24 cellular contexts compared by ENCODE assay signal in the genomic region with DNA sequence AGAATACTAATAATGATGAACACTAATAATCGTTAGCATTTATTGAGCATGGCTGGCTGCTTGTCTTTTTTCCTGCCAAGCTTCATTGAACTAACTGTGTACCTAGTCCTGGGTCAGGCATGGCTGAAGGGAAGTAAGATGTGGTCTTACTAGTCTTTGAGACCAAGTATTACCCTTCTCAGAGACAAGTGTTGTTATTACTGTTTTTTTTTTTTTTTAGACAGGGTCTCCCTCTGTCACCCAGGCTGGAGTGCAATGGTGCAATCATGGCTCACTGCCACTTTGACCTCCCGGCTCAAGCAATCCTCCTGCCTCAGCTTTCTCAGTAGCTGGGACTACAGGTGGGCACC. TPM values are rescaled to one million over a fixed set of nuclear protein-coding genes. Genes with fewer than 3 reads are reported as not detected.
DNase-seq lines count a peak whose midpoint lies in the region; ATAC-seq and TF ChIP-seq lines count a peak whose summit lies in the region.
"Had no signal": no experiment of that assay in that cellular context is flagged by ENCODE, and none has a peak within 500 bp of the region (broad histone marks: within the 10 kb centered on the region; RNA-seq: fewer than 3 reads in every experiment).

No MANE protein-coding gene starts in this region.

- H3K27me3 ChIP-seq in BLaER1 (peaks cover 36% of the 10 kb centered on the region), PC-3 (ENCODE audit: low read length) (no peaks in the 10 kb centered on the region), esophagus squamous epithelium (peaks cover 0 to 41% (median 0%) of the 10 kb centered on the region in 4 donors)
- H3K27me3 ChIP-seq: vagina had no signal

- ATAC-seq in PC-3, result no peak
- no peak for ATAC-seq in stimulated activated memory B cell treated with anti-CD40 and anti-IgM and Interleukin-4, amounts not matched to agents 10 μg/mL and 1 μg/mL and 100 μg/mL, for 72 hours
- ATAC-seq in stimulated activated naive CD8-positive, alpha-beta T cell treated with anti-CD3 and anti-CD28 coated beads, Interleukin-15, Interleukin-2, amounts not matched to agents 100 U/mL and 50 U/mL, for 24 hours, result no peak
- ATAC-seq: activated CD8-positive, alpha-beta memory T cell treated with anti-CD3 and anti-CD28 coated beads, Interleukin-2, amount 10 ng/mL, durations not matched to agents 7 days and 5 days; natural killer cell treated with Interleukin-12 subunit alpha and Interleukin-12 subunit beta and Interleukin-15 and Interleukin-18, amount 100 ng/mL, for 72 hours had no signal

- no peak for DNase-seq in PC-3
- DNase-seq in esophagus squamous epithelium (lab: John Stamatoyannopoulos, UW), result no peak
- DNase-seq in NCI-H1930 (lab: John Stamatoyannopoulos, UW), result no peak
- DNase-seq in stimulated activated naive CD4-positive, alpha-beta T cell (lab: John Stamatoyannopoulos, UW), result no peak
- no peak for DNase-seq in stimulated activated naive CD8-positive, alpha-beta T cell treated with anti-CD3 and anti-CD28 coated beads, Interleukin-15, Interleukin-2, amounts not matched to agents 100 U/mL and 50 U/mL, for 24 hours
- no peak for DNase-seq in NCI-H1092 (lab: John Stamatoyannopoulos, UW)
- DNase-seq: activated CD4-positive, alpha-beta T cell treated with anti-CD3 and anti-CD28 coated beads, Interleukin-2, amount 10 ng/mL, durations not matched to agents 7 days and 5 days; activated CD8-positive, alpha-beta memory T cell treated with anti-CD3 and anti-CD28 coated beads, Interleukin-2, amount 10 ng/mL, durations not matched to agents 7 days and 5 days; activated naive CD4-positive, alpha-beta T cell; activated T-cell treated with anti-CD3 and anti-CD28 coated beads, Interleukin-2, amount 50 U/mL, for 48 hours; effector CD4-positive, alpha-beta T cell; GDM1; H7; NCI-H146; retina; spleen had no signal

- H3K9me3 ChIP-seq in BLaER1, result peaks cover 10% of the 10 kb centered on the region; the same call in 1 of the 2 replicates
- no peaks in the 10 kb centered on the region for H3K9me3 ChIP-seq in PC-3 (ENCODE audit: low read length)
- no peaks in the 10 kb centered on the region for H3K9me3 ChIP-seq in esophagus squamous epithelium
- H3K9me3 ChIP-seq: adrenal gland, spleen, vagina had no signal

- H3K27ac Mint-ChIP-seq in stimulated activated memory B cell treated with anti-CD40 and anti-IgM and Interleukin-4, amounts not matched to agents 10 μg/mL and 1 μg/mL and 100 μg/mL, for 72 hours, result peak overlapping the region; percentile 59
- H3K27ac Mint-ChIP-seq: activated CD4-positive, alpha-beta T cell treated with anti-CD3 and anti-CD28 coated beads, Interleukin-2, amount 10 ng/mL, durations not matched to agents 7 days and 5 days; activated CD8-positive, alpha-beta memory T cell treated with anti-CD3 and anti-CD28 coated beads, Interleukin-2, amount 10 ng/mL, durations not matched to agents 7 days and 5 days; brain; natural killer cell treated with Interleukin-12 subunit alpha and Interleukin-12 subunit beta and Interleukin-15 and Interleukin-18, amount 100 ng/mL, for 72 hours had no signal

- H3K4me3 Mint-ChIP-seq in stimulated activated memory B cell treated with anti-CD40 and anti-IgM and Interleukin-4, amounts not matched to agents 10 μg/mL and 1 μg/mL and 100 μg/mL, for 72 hours, result no peak overlapping the region
- H3K4me3 Mint-ChIP-seq: activated CD4-positive, alpha-beta T cell treated with anti-CD3 and anti-CD28 coated beads, Interleukin-2, amount 10 ng/mL, durations not matched to agents 7 days and 5 days; activated CD8-positive, alpha-beta memory T cell treated with anti-CD3 and anti-CD28 coated beads, Interleukin-2, amount 10 ng/mL, durations not matched to agents 7 days and 5 days; brain; natural killer cell treated with Interleukin-12 subunit alpha and Interleukin-12 subunit beta and Interleukin-15 and Interleukin-18, amount 100 ng/mL, for 72 hours had no signal

- peaks cover 6% of the 10 kb centered on the region for H3F3A ChIP-seq in PC-3 (ENCODE audit: low read length, unreplicated experiment)

- H3K4me1 Mint-ChIP-seq in stimulated activated memory B cell treated with anti-CD40 and anti-IgM and Interleukin-4, amounts not matched to agents 10 μg/mL and 1 μg/mL and 100 μg/mL, for 72 hours, result peaks cover 76% of the 10 kb centered on the region

- no peaks in the 10 kb centered on the region for H3K9me2 ChIP-seq in PC-3 (replicated peaks; ENCODE audit: low read length)

- no peaks in the 10 kb centered on the region for H3K27me3 Mint-ChIP-seq in stimulated activated memory B cell treated with anti-CD40 and anti-IgM and Interleukin-4, amounts not matched to agents 10 μg/mL and 1 μg/mL and 100 μg/mL, for 72 hours

- peaks cover 1% of the 10 kb centered on the region for H3K36me3 Mint-ChIP-seq in stimulated activated memory B cell treated with anti-CD40 and anti-IgM and Interleukin-4, amounts not matched to agents 10 μg/mL and 1 μg/mL and 100 μg/mL, for 72 hours
- H3K36me3 Mint-ChIP-seq: activated CD8-positive, alpha-beta memory T cell treated with anti-CD3 and anti-CD28 coated beads, Interleukin-2, amount 10 ng/mL, durations not matched to agents 7 days and 5 days; brain; natural killer cell treated with Interleukin-12 subunit alpha and Interleukin-12 subunit beta and Interleukin-15 and Interleukin-18, amount 100 ng/mL, for 72 hours had no signal

- H3K79me2 ChIP-seq in PC-3 (ENCODE audit: low read length), result peaks cover 89% of the 10 kb centered on the region

- no TSS peak for BruUV-seq in PC-3 (replicated peaks; lab: Mats Ljungman, UMichigan)

- CTCF ChIA-PET in PC-3 (lab: Charles Lee), result no interaction called here

- H3K4me3 ChIP-seq in BLaER1 (no peak overlapping the region), PC-3 (ENCODE audit: low read length) (no peak overlapping the region), esophagus squamous epithelium (no peak overlapping the region)
- H3K4me3 ChIP-seq: adrenal gland, spleen, vagina had no signal

- TF ChIP-seq POLR2A in esophagus squamous epithelium (IDR thresholded peaks at IDR 0.05), result no peak

- POLR2A ChIA-PET in PC-3 (lab: Charles Lee; ENCODE audit: unreplicated experiment), result interaction anchor here (0.6 kb wide), 1 partner anchor 162 kb away, joined by 31 read pairs; the partner anchor contains the start of gene PRDM10

- peaks cover 7% of the 10 kb centered on the region; the same call in 1 of the 2 replicates for H4K20me1 ChIP-seq in BLaER1
- peaks cover 63% of the 10 kb centered on the region for H4K20me1 ChIP-seq in PC-3 (ENCODE audit: low read length)

- H3K27ac ChIP-seq in BLaER1, result no peak overlapping the region
- peak overlapping the region; percentile 22 for H3K27ac ChIP-seq in PC-3 (ENCODE audit: low read length)
- peak overlapping the region in 3 of 4 donors; percentile 67 to 98 (median 92) for H3K27ac ChIP-seq in esophagus squamous epithelium
- H3K27ac ChIP-seq: vagina had no signal

- H3K36me3 ChIP-seq in BLaER1 (no peaks in the 10 kb centered on the region), PC-3 (ENCODE audit: low read depth, low read length) (peaks cover 10% of the 10 kb centered on the region; the same call in 1 of the 2 replicates), esophagus squamous epithelium (no peaks in the 10 kb centered on the region)
- H3K36me3 ChIP-seq: adrenal gland, spleen, vagina had no signal

- peak overlapping the region; percentile 52 for H3K4me2 ChIP-seq in BLaER1
- peak overlapping the region; percentile 87; the same call in 1 of the 2 replicates for H3K4me2 ChIP-seq in PC-3 (ENCODE audit: low read length)

- TF ChIP-seq CTCF in PC-3 (conservative IDR thresholded peaks at IDR 0.05; ENCODE audit: low read depth, low read length) (no peak), esophagus squamous epithelium (IDR thresholded peaks at IDR 0.05) (no peak)

- H3K9me3 Mint-ChIP-seq in stimulated activated memory B cell treated with anti-CD40 and anti-IgM and Interleukin-4, amounts not matched to agents 10 μg/mL and 1 μg/mL and 100 μg/mL, for 72 hours, result no peaks in the 10 kb centered on the region
- H3K9me3 Mint-ChIP-seq: activated CD4-positive, alpha-beta T cell treated with anti-CD3 and anti-CD28 coated beads, Interleukin-2, amount 10 ng/mL, durations not matched to agents 7 days and 5 days; natural killer cell treated with Interleukin-12 subunit alpha and Interleukin-12 subunit beta and Interleukin-15 and Interleukin-18, amount 100 ng/mL, for 72 hours had no signal

- intact Hi-C loops in PC-3 (cut with micrococcal nuclease), result no loop called here
- intact Hi-C loops in esophagus squamous epithelium (cut with DNase I), result no loop called here

- H3K4me1 ChIP-seq in BLaER1 (peaks cover 33% of the 10 kb centered on the region), PC-3 (ENCODE audit: insufficient read depth, low read length) (peaks cover 74% of the 10 kb centered on the region), esophagus squamous epithelium (peaks cover 23 to 91% (median 31%) of the 10 kb centered on the region in 3 donors)

- WGBS in esophagus squamous epithelium, 2 donors, result 80 to 81% methylated on average over 1 to 2 of the region's 2 CpGs

- H2AFZ ChIP-seq in PC-3 (ENCODE audit: low read length), result no peak overlapping the region

- no peak overlapping the region for H3K9ac ChIP-seq in BLaER1
- H3K9ac ChIP-seq in PC-3 (ENCODE audit: low read length), result no peak overlapping the region

RNA-seq across cellular contexts. Expression of gene ST14, which starts 4.6 kb away (rescaled TPM):
- 231 and 289 TPM in 2 replicates for total RNA-seq in PC-3 (2014; rRNA removed)
- 100 to 1,000 TPM; 109 to 225 (median 141) TPM for total RNA-seq in esophagus squamous epithelium
- total RNA-seq: activated CD4-positive, alpha-beta T cell treated with anti-CD3 and anti-CD28 coated beads, Interleukin-2, amount 10 ng/mL, durations not matched to agents 7 days and 5 days; activated CD8-positive, alpha-beta memory T cell treated with anti-CD3 and anti-CD28 coated beads, Interleukin-2, amount 10 ng/mL, durations not matched to agents 7 days and 5 days; NCI-H460; osteocyte had no signal
